In genomic region chr16:82700541-82701240, GRCh38 we compare ENCODE assay signal across 10 cellular contexts.
DNase-seq lines count a peak whose midpoint lies in the region; ATAC-seq and TF ChIP-seq lines count a peak whose summit lies in the region.
"Had no signal": no experiment of that assay in that cellular context is flagged by ENCODE, and none has a peak within 500 bp of the region (broad histone marks: within the 10 kb centered on the region; RNA-seq: fewer than 3 reads in every experiment).

No MANE protein-coding gene starts in this region.

- H3K4me1 Mint-ChIP-seq in CD14-positive monocyte: no peaks in the 10 kb centered on the region

- no peaks in the 10 kb centered on the region for H3K36me3 Mint-ChIP-seq in CD14-positive monocyte
- H3K36me3 Mint-ChIP-seq: natural killer cell treated with Interleukin-12 subunit alpha and Interleukin-12 subunit beta and Interleukin-15 and Interleukin-18, amount 100 ng/mL, for 72 hours had no signal

- H3K27ac ChIP-seq in coronary artery: peak overlapping the region; percentile 66 to 86

- ATAC-seq in sciatic nerve (peak; percentile 25), GM21717 (IDR thresholded peaks at IDR 0.05; ENCODE audit: unreplicated experiment) (no peak)
- ATAC-seq: natural killer cell treated with Interleukin-12 subunit alpha and Interleukin-12 subunit beta and Interleukin-15 and Interleukin-18, amount 100 ng/mL, for 72 hours had no signal

- H3K27ac Mint-ChIP-seq in CD14-positive monocyte: no peak overlapping the region

- peaks cover 0 to 5% (median 0%) of the 10 kb centered on the region in 7 donors for H3K9me3 Mint-ChIP-seq in CD14-positive monocyte
- H3K9me3 Mint-ChIP-seq: natural killer cell treated with Interleukin-12 subunit alpha and Interleukin-12 subunit beta and Interleukin-15 and Interleukin-18, amount 100 ng/mL, for 72 hours had no signal

- H3K4me3 ChIP-seq in coronary artery: no peak overlapping the region

- TF ChIP-seq CTCF in GM13976 (IDR thresholded peaks at IDR 0.05; ENCODE audit: borderline replicate concordance, control extremely low read depth, extremely low read depth, insufficient read depth, missing control alignments) (no peak), coronary artery (IDR thresholded peaks at IDR 0.05) (no peak), CD14-positive monocyte (IDR thresholded peaks at IDR 0.05) (no peak)

- DNase-seq in GM13976 (ENCODE audit: low spot score) (peak; percentile 37), NCI-H226 (peak; percentile 45), coronary artery (ENCODE audit: low spot score) (no peak), sciatic nerve (ENCODE audit: low spot score) (no peak), CD14-positive monocyte (ENCODE audit: low spot score) (no peak), NCI-H1694 treated with DMSO at 0.1 percent for 48 hours (lab: John Stamatoyannopoulos, UW) (no peak)
- DNase-seq: effector memory CD4-positive, alpha-beta T cell; NCI-H1092 had no signal

- in situ Hi-C loops in GM13976 (cut with MboI; ENCODE audit: low sequenced_read_pairs, unreplicated experiment): no loop called here

- intact Hi-C loops in sciatic nerve (cut with DNase I) (no loop called here), CD14-positive monocyte (cut with micrococcal nuclease) (no loop called here)

- H3K27me3 Mint-ChIP-seq in CD14-positive monocyte (ENCODE audit: low read depth in 3 of 3): peaks cover 0 to 3% (median 1%) of the 10 kb centered on the region in 3 donors

- H3K4me3 Mint-ChIP-seq in CD14-positive monocyte: no peak overlapping the region
- H3K4me3 Mint-ChIP-seq: natural killer cell treated with Interleukin-12 subunit alpha and Interleukin-12 subunit beta and Interleukin-15 and Interleukin-18, amount 100 ng/mL, for 72 hours had no signal

Comparison
In these comparisons a context has a peak if more than half of its experiments do, and no peak if none do; other contexts are left out.
1. DNase-seq: peak in GM13976 (single experiment) and NCI-H226 (single experiment); none in coronary artery (single experiment), sciatic nerve (single experiment), CD14-positive monocyte (single experiment) and NCI-H1694 treated with DMSO at 0.1 percent for 48 hours (single experiment).